Comparison of ENCODE assay signal across 27 cellular contexts in genomic region chr16:86610779-86611516, GRCh38. TPM values are rescaled to one million over a fixed set of nuclear protein-coding genes. Genes with fewer than 3 reads are reported as not detected.
DNase-seq lines count a peak whose midpoint lies in the region; ATAC-seq, FAIRE-seq and TF ChIP-seq lines count a peak whose summit lies in the region.
"Had no signal": no experiment of that assay in that cellular context is flagged by ENCODE, and none has a peak within 500 bp of the region (broad histone marks: within the 10 kb centered on the region; RNA-seq: fewer than 3 reads in every experiment).

No MANE protein-coding gene starts in this region.

- H2AFZ ChIP-seq in ACC112 (ENCODE audit: low read length, unreplicated experiment) (no peak overlapping the region), astrocyte (ENCODE audit: low read depth, low read length) (peak overlapping the region; percentile 20)

- H3K4me2 ChIP-seq in astrocyte (ENCODE audit: low read length), result no peak overlapping the region
- H3K4me2 ChIP-seq: PC-9 had no signal

- intact Hi-C loops in sciatic nerve (cut with DNase I), result no loop called here

- H3K4me3 Mint-ChIP-seq in astrocyte (ENCODE audit: unreplicated experiment), result no peak overlapping the region
- H3K4me3 Mint-ChIP-seq in CD8-positive, alpha-beta memory T cell, result no peak overlapping the region
- H3K4me3 Mint-ChIP-seq: activated CD4-positive, alpha-beta T cell treated with anti-CD3 and anti-CD28 coated beads for 36 hours; activated naive CD4-positive, alpha-beta T cell treated with anti-CD3 and anti-CD28 coated beads, Interleukin-2, amount 10 ng/mL, durations not matched to agents 7 days and 5 days; activated T-cell treated with anti-CD3 and anti-CD28 coated beads, Interleukin-2, amount 50 U/mL, for 72 hours; central memory CD8-positive, alpha-beta T cell; naive thymus-derived CD4-positive, alpha-beta T cell; stimulated activated naive B cell treated with anti-CD40 and anti-IgM and Interleukin-4, amounts not matched to agents 10 μg/mL and 1 μg/mL and 100 μg/mL, for 72 hours had no signal

- no peak overlapping the region for H3K27ac Mint-ChIP-seq in astrocyte (ENCODE audit: unreplicated experiment)
- no peak overlapping the region for H3K27ac Mint-ChIP-seq in CD8-positive, alpha-beta memory T cell
- H3K27ac Mint-ChIP-seq: activated CD4-positive, alpha-beta T cell treated with anti-CD3 and anti-CD28 coated beads for 36 hours; activated naive CD4-positive, alpha-beta T cell treated with anti-CD3 and anti-CD28 coated beads, Interleukin-2, amount 10 ng/mL, durations not matched to agents 7 days and 5 days; activated T-cell treated with anti-CD3 and anti-CD28 coated beads, Interleukin-2, amount 50 U/mL, for 72 hours; naive thymus-derived CD4-positive, alpha-beta T cell; stimulated activated naive B cell treated with anti-CD40 and anti-IgM and Interleukin-4, amounts not matched to agents 10 μg/mL and 1 μg/mL and 100 μg/mL, for 72 hours had no signal

- CTCF ChIA-PET in CD8-positive, alpha-beta memory T cell (lab: Charles Lee), result no interaction called here

- H4K20me1 ChIP-seq in astrocyte (ENCODE audit: insufficient read depth, low read length), result no peaks in the 10 kb centered on the region

- peaks cover 28% of the 10 kb centered on the region for H3K4me1 Mint-ChIP-seq in astrocyte (ENCODE audit: low read depth, unreplicated experiment)
- H3K4me1 Mint-ChIP-seq in CD8-positive, alpha-beta memory T cell, result no peaks in the 10 kb centered on the region
- H3K4me1 Mint-ChIP-seq: activated CD4-positive, alpha-beta T cell treated with anti-CD3 and anti-CD28 coated beads for 36 hours; activated naive CD4-positive, alpha-beta T cell treated with anti-CD3 and anti-CD28 coated beads, Interleukin-2, amount 10 ng/mL, durations not matched to agents 7 days and 5 days; central memory CD8-positive, alpha-beta T cell; stimulated activated naive B cell treated with anti-CD40 and anti-IgM and Interleukin-4, amounts not matched to agents 10 μg/mL and 1 μg/mL and 100 μg/mL, for 72 hours had no signal

- TF ChIP-seq CTCF in astrocyte (IDR thresholded peaks at IDR 0.05; ENCODE audit: insufficient read depth, low read depth, low read length) (no peak), right atrium auricular region (IDR thresholded peaks at IDR 0.05) (no peak)

- FAIRE-seq in astrocyte (lab: Jason Lieb, UNC), result no peak
- FAIRE-seq: pancreas had no signal

- H3K27ac ChIP-seq in ACC112 (ENCODE audit: low read depth, low read length) (peak overlapping the region; percentile 4; the same call in 1 of the 2 replicates), astrocyte (ENCODE audit: low read depth, low read length) (no peak overlapping the region), right atrium auricular region (peak overlapping the region; percentile 54 to 55)
- no peak overlapping the region for H3K27ac ChIP-seq in CD8-positive, alpha-beta memory T cell (ENCODE audit: low read depth, low read length)
- H3K27ac ChIP-seq: HL-60, pancreas, PC-9 had no signal

- no peak overlapping the region for H3K4me3 ChIP-seq in ACC112 (ENCODE audit: low read depth, low read length)
- H3K4me3 ChIP-seq in astrocyte (ENCODE audit: insufficient read depth, low read depth, low read length), result no peak overlapping the region
- H3K4me3 ChIP-seq in right atrium auricular region, result no peak overlapping the region
- H3K4me3 ChIP-seq in CD8-positive, alpha-beta memory T cell (ENCODE audit: low read length), result no peak overlapping the region
- H3K4me3 ChIP-seq: pancreas, PC-9 had no signal

- POLR2A ChIA-PET in CD8-positive, alpha-beta memory T cell (lab: Charles Lee), result no interaction called here

- H3K27me3 Mint-ChIP-seq in astrocyte (ENCODE audit: low read depth, unreplicated experiment), result no peaks in the 10 kb centered on the region
- peaks cover 8 to 29% of the 10 kb centered on the region in 2 donors for H3K27me3 Mint-ChIP-seq in CD8-positive, alpha-beta memory T cell

- no peak overlapping the region for H3K9ac ChIP-seq in astrocyte (ENCODE audit: low read length)

- H3K36me3 Mint-ChIP-seq in astrocyte (ENCODE audit: low read depth, unreplicated experiment), result no peaks in the 10 kb centered on the region
- no peaks in the 10 kb centered on the region for H3K36me3 Mint-ChIP-seq in CD8-positive, alpha-beta memory T cell
- H3K36me3 Mint-ChIP-seq: activated naive CD4-positive, alpha-beta T cell treated with anti-CD3 and anti-CD28 coated beads, Interleukin-2, amount 10 ng/mL, durations not matched to agents 7 days and 5 days; naive thymus-derived CD4-positive, alpha-beta T cell; stimulated activated naive B cell treated with anti-CD40 and anti-IgM and Interleukin-4, amounts not matched to agents 10 μg/mL and 1 μg/mL and 100 μg/mL, for 72 hours had no signal

- no peaks in the 10 kb centered on the region for H3K27me3 ChIP-seq in ACC112 (ENCODE audit: insufficient read depth, low read length)
- no peaks in the 10 kb centered on the region for H3K27me3 ChIP-seq in astrocyte (ENCODE audit: insufficient read depth, low read length)
- no peaks in the 10 kb centered on the region for H3K27me3 ChIP-seq in right atrium auricular region
- no peaks in the 10 kb centered on the region for H3K27me3 ChIP-seq in CD8-positive, alpha-beta memory T cell (ENCODE audit: insufficient read depth, low read length, poor library complexity, severe bottlenecking)
- H3K27me3 ChIP-seq: BE2C had no signal

- H3K9me3 Mint-ChIP-seq in astrocyte (ENCODE audit: unreplicated experiment), result peaks cover 2% of the 10 kb centered on the region
- peaks cover 0 to 3% (median 0%) of the 10 kb centered on the region in 5 donors for H3K9me3 Mint-ChIP-seq in CD8-positive, alpha-beta memory T cell
- H3K9me3 Mint-ChIP-seq: activated naive CD4-positive, alpha-beta T cell treated with anti-CD3 and anti-CD28 coated beads, Interleukin-2, amount 10 ng/mL, durations not matched to agents 7 days and 5 days; activated T-cell treated with anti-CD3 and anti-CD28 coated beads, Interleukin-2, amount 50 U/mL, for 72 hours; central memory CD8-positive, alpha-beta T cell had no signal

- no peaks in the 10 kb centered on the region for H3K9me3 ChIP-seq in astrocyte (ENCODE audit: insufficient read depth, low read depth, low read length)
- no peaks in the 10 kb centered on the region for H3K9me3 ChIP-seq in right atrium auricular region
- H3K9me3 ChIP-seq in CD8-positive, alpha-beta memory T cell (ENCODE audit: low read length), result no peaks in the 10 kb centered on the region
- H3K9me3 ChIP-seq: BE2C, pancreas had no signal

- H3K36me3 ChIP-seq in ACC112 (ENCODE audit: insufficient read depth, low read length) (no peaks in the 10 kb centered on the region), astrocyte (ENCODE audit: insufficient read depth, low read length) (no peaks in the 10 kb centered on the region), right atrium auricular region (no peaks in the 10 kb centered on the region)
- no peaks in the 10 kb centered on the region for H3K36me3 ChIP-seq in CD8-positive, alpha-beta memory T cell (ENCODE audit: insufficient read depth, low read length)
- H3K36me3 ChIP-seq: BE2C, pancreas had no signal

- no peaks in the 10 kb centered on the region for H3K79me2 ChIP-seq in ACC112 (ENCODE audit: control insufficient read depth, insufficient read depth, low read length, unreplicated experiment)
- H3K79me2 ChIP-seq in astrocyte (ENCODE audit: insufficient read depth, low read length), result no peaks in the 10 kb centered on the region

- H3K4me1 ChIP-seq in ACC112 (ENCODE audit: control insufficient read depth, insufficient read depth, low read length, unreplicated experiment) (peaks cover 33% of the 10 kb centered on the region), astrocyte (ENCODE audit: insufficient read depth, low read length) (peaks cover 35% of the 10 kb centered on the region), right atrium auricular region (peaks cover 0 to 9% of the 10 kb centered on the region in 2 donors)
- H3K4me1 ChIP-seq in CD8-positive, alpha-beta memory T cell (ENCODE audit: insufficient read depth, low read length), result no peaks in the 10 kb centered on the region
- H3K4me1 ChIP-seq: BE2C, pancreas had no signal

- DNase-seq in astrocyte (ENCODE audit: low read depth) (no peak), right atrium auricular region (ENCODE audit: low spot score) (no peak), sciatic nerve (ENCODE audit: low spot score) (no peak), Ammon's horn (ENCODE audit: low spot score) (no peak), A172 (ENCODE audit: low spot score) (no peak)
- no peak for DNase-seq in CD8-positive, alpha-beta memory T cell
- DNase-seq: 8988T; activated CD4-positive, alpha-beta T cell treated with anti-CD3 and anti-CD28 coated beads for 36 hours; activated naive CD4-positive, alpha-beta T cell treated with anti-CD3 and anti-CD28 coated beads, Interleukin-2, amount 10 ng/mL, durations not matched to agents 7 days and 5 days; activated T-cell treated with anti-CD3 and anti-CD28 coated beads, Interleukin-2, amount 50 U/mL, for 72 hours; BE2C; DND-41; GOT3; left cardiac atrium; naive thymus-derived CD4-positive, alpha-beta T cell; NCI-H1092; NCI-H2029 treated with DMSO at 0.1 percent for 48 hours; pancreas; PC-9; stimulated activated naive B cell treated with anti-CD40 and anti-IgM and Interleukin-4, amounts not matched to agents 10 μg/mL and 1 μg/mL and 100 μg/mL, for 72 hours had no signal

- ATAC-seq in sciatic nerve (peak; percentile 56), HG02571 (IDR thresholded peaks at IDR 0.05; ENCODE audit: unreplicated experiment) (no peak)
- ATAC-seq: activated CD4-positive, alpha-beta T cell treated with anti-CD3 and anti-CD28 coated beads for 36 hours; activated T-cell treated with anti-CD3 and anti-CD28 coated beads, Interleukin-2, amount 50 U/mL, for 72 hours; esophagus mucosa; naive thymus-derived CD4-positive, alpha-beta T cell; stimulated activated naive B cell treated with anti-CD40 and anti-IgM and Interleukin-4, amounts not matched to agents 10 μg/mL and 1 μg/mL and 100 μg/mL, for 72 hours had no signal

RNA-seq across cellular contexts. Expression of gene FOXL1, which starts 32.6 kb away (rescaled TPM):
- total RNA-seq in astrocyte (6.1 and 8.1 TPM in 2 replicates), right atrium auricular region (1 to 10 TPM in 1 of 2 donors, under 1 TPM in 1; 0.85 to 1.3 TPM), sciatic nerve (7.5 TPM)
- total RNA-seq in CD8-positive, alpha-beta memory T cell, result not detected
- polyA plus RNA-seq in CD8-positive, alpha-beta memory T cell, result not detected
- 4.6 and 7.6 TPM in 2 replicates for total RNA-seq in A172 (2014; rRNA removed; shearing (Covaris generic))
- total RNA-seq: activated CD4-positive, alpha-beta T cell treated with anti-CD3 and anti-CD28 coated beads for 36 hours; naive thymus-derived CD4-positive, alpha-beta T cell; PC-9; T-helper 1 cell treated with Interleukin-12 subunit alpha and Interleukin-12 subunit beta and Interleukin-4 antibody, amounts not matched to agents 30 ng/mL and 1 ng/mL, for 36 hours had no signal
- polyA plus RNA-seq: naive thymus-derived CD4-positive, alpha-beta T cell had no signal

RNA-seq across cellular contexts. Expression of gene FOXC2, which starts 44.3 kb away (rescaled TPM):
- total RNA-seq in astrocyte, result 15.8 and 15.9 TPM in 2 replicates
- 1 to 10 TPM; 2.6 to 2.9 TPM for total RNA-seq in right atrium auricular region
- total RNA-seq in sciatic nerve, result 20.0 TPM
- not detected for total RNA-seq in CD8-positive, alpha-beta memory T cell
- not detected for polyA plus RNA-seq in CD8-positive, alpha-beta memory T cell
- 1.3 and 2.3 TPM in 2 replicates for total RNA-seq in A172 (2014; rRNA removed; shearing (Covaris generic))
- total RNA-seq: activated CD4-positive, alpha-beta T cell treated with anti-CD3 and anti-CD28 coated beads for 36 hours; activated T-cell treated with anti-CD3 and anti-CD28 coated beads, Interleukin-2, amount 50 U/mL, for 72 hours; naive thymus-derived CD4-positive, alpha-beta T cell; NCI-H460; PC-9; T-helper 1 cell treated with Interleukin-12 subunit alpha and Interleukin-12 subunit beta and Interleukin-4 antibody, amounts not matched to agents 30 ng/mL and 1 ng/mL, for 36 hours had no signal
- polyA plus RNA-seq: naive thymus-derived CD4-positive, alpha-beta T cell had no signal

RNA-seq across cellular contexts. Expression of gene MTHFSD, which starts 55.9 kb away (rescaled TPM):
- total RNA-seq in astrocyte (15.6 and 16.5 TPM in 2 replicates), right atrium auricular region (1 to 10 TPM; 7.8 to 8.3 TPM), sciatic nerve (19.2 TPM)
- total RNA-seq in CD8-positive, alpha-beta memory T cell, result 10 to 100 TPM; 21.9 to 25.0 TPM
- 23.0 TPM for polyA plus RNA-seq in CD8-positive, alpha-beta memory T cell
- 7.8 and 16.2 TPM in 2 replicates for total RNA-seq in A172 (2014; rRNA removed; shearing (Covaris generic))

Comparison
In these comparisons a context has a peak if more than half of its experiments do, and no peak if none do; other contexts are left out.
1. H3K27ac ChIP-seq: peak in ACC112 (single experiment) and right atrium auricular region (2 of 2); none in astrocyte (single experiment) and CD8-positive, alpha-beta memory T cell (single experiment).